Comparison of ENCODE assay signal across 22 cellular contexts in the genomic region with DNA sequence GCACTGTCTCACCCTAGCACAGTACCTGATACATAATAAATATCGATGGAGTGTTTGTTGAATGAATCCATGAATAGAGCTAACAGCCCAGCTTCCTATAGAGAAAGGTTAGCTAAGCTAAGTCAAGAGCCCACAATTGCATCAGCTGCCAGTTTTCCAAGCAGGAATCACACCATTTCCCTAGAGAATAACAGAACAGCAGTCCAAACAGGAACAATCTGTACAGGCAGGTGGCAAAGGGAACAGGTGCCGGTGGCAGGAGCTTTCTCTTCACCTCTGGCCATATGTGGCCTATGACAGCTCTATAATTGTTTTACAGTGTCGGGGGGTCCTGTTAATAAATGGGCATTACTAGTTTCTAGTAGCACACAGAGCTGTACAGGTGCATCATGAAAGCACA. TPM values are rescaled to one million over a fixed set of nuclear protein-coding genes. Genes with fewer than 3 reads are reported as not detected.
A peak's percentile ranks its signal among the peaks of the same experiment; 100 is the strongest.
DNase-seq lines count a peak whose midpoint lies in the region; ATAC-seq and TF ChIP-seq lines count a peak whose summit lies in the region.
"Had no signal": no experiment of that assay in that cellular context is flagged by ENCODE, and none has a peak within 500 bp of the region (broad histone marks: within the 10 kb centered on the region; RNA-seq: fewer than 3 reads in every experiment).

No MANE protein-coding gene starts in this region.

- DNase-seq in DMS53 treated with DMSO at 0.1 percent for 48 hours (lab: John Stamatoyannopoulos, UW; ENCODE audit: unreplicated experiment) (peak; percentile 39), NCI-H1694 (lab: John Stamatoyannopoulos, UW) (peak; percentile 14), NCI-H345 treated with DMSO at 0.1 percent for 48 hours (lab: John Stamatoyannopoulos, UW; ENCODE audit: unreplicated experiment) (peak; percentile 95), WTC11 (ENCODE audit: low spot score) (no peak), left lobe of liver (ENCODE audit: low spot score) (no peak)
- no peak for DNase-seq in activated effector memory CD4-positive, alpha-beta T cell treated with anti-CD3 and anti-CD28 coated beads, Interleukin-2, amount 50 U/mL, for 16 hours
- DNase-seq in stimulated activated naive CD8-positive, alpha-beta T cell treated with anti-CD3 and anti-CD28 coated beads, Interleukin-15, Interleukin-2, amounts not matched to agents 100 U/mL and 50 U/mL, for 24 hours = no peak
- DNase-seq: activated CD4-positive, alpha-beta T cell treated with anti-CD3 and anti-CD28 coated beads, Interleukin-2, amount 10 ng/mL, durations not matched to agents 24 days and 14 days; central memory CD4-positive, alpha-beta T cell; DND-41; HFFc6; left cardiac atrium; NCI-H510A treated with DMSO at 0.1 percent for 48 hours; nucleus accumbens; PC-3; stimulated activated naive B cell treated with anti-CD40 and anti-IgM and Interleukin-4, amounts not matched to agents 10 μg/mL and 1 μg/mL and 100 μg/mL, for 72 hours; testis had no signal

- POLR2A ChIA-PET in WTC11 (lab: Charles Lee) = no interaction called here

- TF ChIP-seq CTCF in WTC11 (IDR thresholded peaks at IDR 0.05) = no peak

- CTCF ChIA-PET in WTC11 (lab: Charles Lee) = interaction anchor here (0.9 to 2.9 kb wide), 5 partner anchors 18 to 290 kb away, joined by 3 to 17 read pairs (median 5); no protein-coding TSS in a partner anchor

- no peak overlapping the region for H3K4me3 Mint-ChIP-seq in WTC11
- H3K4me3 Mint-ChIP-seq: activated CD4-positive, alpha-beta T cell treated with anti-CD3 and anti-CD28 coated beads, Interleukin-2, amount 10 ng/mL, durations not matched to agents 24 days and 14 days; activated naive CD8-positive, alpha-beta T cell; HFFc6; memory B cell; stimulated activated naive B cell treated with anti-CD40 and anti-IgM and Interleukin-4, amounts not matched to agents 10 μg/mL and 1 μg/mL and 100 μg/mL, for 72 hours had no signal

- H3K27me3 Mint-ChIP-seq in WTC11 (ENCODE audit: low read depth) = no peaks in the 10 kb centered on the region
- H3K27me3 Mint-ChIP-seq: activated CD4-positive, alpha-beta T cell treated with anti-CD3 and anti-CD28 coated beads, Interleukin-2, amount 10 ng/mL, durations not matched to agents 24 days and 14 days; activated naive CD8-positive, alpha-beta T cell; memory B cell; stimulated activated naive B cell treated with anti-CD40 and anti-IgM and Interleukin-4, amounts not matched to agents 10 μg/mL and 1 μg/mL and 100 μg/mL, for 72 hours had no signal

- no peaks in the 10 kb centered on the region for H3K4me1 Mint-ChIP-seq in WTC11
- H3K4me1 Mint-ChIP-seq: memory B cell; stimulated activated naive B cell treated with anti-CD40 and anti-IgM and Interleukin-4, amounts not matched to agents 10 μg/mL and 1 μg/mL and 100 μg/mL, for 72 hours had no signal

- ATAC-seq in WTC11 (no peak), left lobe of liver (no peak)
- no peak for ATAC-seq in stimulated activated naive CD8-positive, alpha-beta T cell treated with anti-CD3 and anti-CD28 coated beads, Interleukin-15, Interleukin-2, amounts not matched to agents 100 U/mL and 50 U/mL, for 24 hours
- ATAC-seq: left cardiac atrium; PC-3; stimulated activated naive B cell treated with anti-CD40 and anti-IgM and Interleukin-4, amounts not matched to agents 10 μg/mL and 1 μg/mL and 100 μg/mL, for 72 hours had no signal

- no peaks in the 10 kb centered on the region for H3K9me3 Mint-ChIP-seq in WTC11
- H3K9me3 Mint-ChIP-seq: activated CD4-positive, alpha-beta T cell treated with anti-CD3 and anti-CD28 coated beads, Interleukin-2, amount 10 ng/mL, durations not matched to agents 24 days and 14 days; HFFc6; memory B cell; stimulated activated naive B cell treated with anti-CD40 and anti-IgM and Interleukin-4, amounts not matched to agents 10 μg/mL and 1 μg/mL and 100 μg/mL, for 72 hours had no signal

- H3K27ac Mint-ChIP-seq in WTC11 = no peak overlapping the region
- H3K27ac Mint-ChIP-seq: activated CD4-positive, alpha-beta T cell treated with anti-CD3 and anti-CD28 coated beads, Interleukin-2, amount 10 ng/mL, durations not matched to agents 24 days and 14 days; activated naive CD8-positive, alpha-beta T cell; HFFc6; memory B cell; stimulated activated naive B cell treated with anti-CD40 and anti-IgM and Interleukin-4, amounts not matched to agents 10 μg/mL and 1 μg/mL and 100 μg/mL, for 72 hours had no signal

- H3K36me3 Mint-ChIP-seq in WTC11 = no peaks in the 10 kb centered on the region
- H3K36me3 Mint-ChIP-seq: activated naive CD8-positive, alpha-beta T cell; memory B cell; stimulated activated naive B cell treated with anti-CD40 and anti-IgM and Interleukin-4, amounts not matched to agents 10 μg/mL and 1 μg/mL and 100 μg/mL, for 72 hours had no signal

TF ChIP-seq in WTC11, 78 proteins besides CTCF, POLR2A, EP300 and RAD21:
- TF ChIP-seq GABPB1 (CRISPR knock-in tag; IDR thresholded peaks at IDR 0.05) (0 out of 2 replicates have a peak, but pooled peaks have one; percentile 39), NR3C1 (CRISPR knock-in tag; conservative IDR thresholded peaks at IDR 0.05; ENCODE audit: low read depth) (no peak)
- TF ChIP-seq, protein P1, sequence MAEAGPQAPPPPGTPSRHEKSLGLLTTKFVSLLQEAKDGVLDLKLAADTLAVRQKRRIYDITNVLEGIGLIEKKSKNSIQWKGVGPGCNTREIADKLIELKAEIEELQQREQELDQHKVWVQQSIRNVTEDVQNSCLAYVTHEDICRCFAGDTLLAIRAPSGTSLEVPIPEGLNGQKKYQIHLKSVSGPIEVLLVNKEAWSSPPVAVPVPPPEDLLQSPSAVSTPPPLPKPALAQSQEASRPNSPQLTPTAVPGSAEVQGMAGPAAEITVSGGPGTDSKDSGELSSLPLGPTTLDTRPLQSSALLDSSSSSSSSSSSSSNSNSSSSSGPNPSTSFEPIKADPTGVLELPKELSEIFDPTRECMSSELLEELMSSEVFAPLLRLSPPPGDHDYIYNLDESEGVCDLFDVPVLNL (CRISPR knock-in tag; IDR thresholded peaks at IDR 0.05; ENCODE audit: borderline replicate concordance, low read depth) = no peak

RNA-seq across cellular contexts. Expression of a gene that starts 38.8 kb away (rescaled TPM):
- 0.52 to 0.85 TPM (median 0.62 TPM) in 3 replicates for total RNA-seq in WTC11 (2021)
- total RNA-seq in left lobe of liver = 3.1 TPM
- total RNA-seq: endothelial cell of umbilical vein, GM12878, myocyte, PC-3 had no signal

Comparison
In these comparisons a context has a peak if more than half of its experiments do, and no peak if none do; other contexts are left out.
1. DNase-seq: peak in DMS53 treated with DMSO at 0.1 percent for 48 hours (single experiment), NCI-H1694 (single experiment) and NCI-H345 treated with DMSO at 0.1 percent for 48 hours (single experiment); none in WTC11 (single experiment), activated effector memory CD4-positive, alpha-beta T cell treated with anti-CD3 and anti-CD28 coated beads, Interleukin-2, amount 50 U/mL, for 16 hours (single experiment), stimulated activated naive CD8-positive, alpha-beta T cell treated with anti-CD3 and anti-CD28 coated beads, Interleukin-15, Interleukin-2, amounts not matched to agents 100 U/mL and 50 U/mL, for 24 hours (single experiment) and left lobe of liver (single experiment).